32 cellular contexts compared by ENCODE assay signal in the genomic region with DNA sequence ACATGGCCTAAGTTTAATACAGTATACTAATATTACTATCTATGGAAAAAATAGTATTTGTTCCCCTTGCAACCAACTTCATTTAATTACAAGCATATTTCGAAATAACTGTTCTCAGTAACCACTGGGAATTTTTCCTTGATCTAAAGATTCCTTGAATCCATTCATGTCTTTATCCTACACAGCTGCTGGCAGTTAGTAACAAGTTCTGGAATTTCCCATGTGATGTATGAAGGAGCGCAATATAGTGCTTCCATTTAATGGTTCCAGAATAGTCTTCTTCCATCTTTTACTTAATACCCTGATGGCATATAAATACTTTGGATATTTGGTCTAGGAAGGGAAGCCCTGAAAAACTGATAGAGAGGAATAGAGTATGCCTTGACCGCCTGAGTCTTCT.
"Had no signal": no experiment of that assay in that cellular context is flagged by ENCODE, and none has a peak within 500 bp of the region (broad histone marks: within the 10 kb centered on the region; RNA-seq: fewer than 3 reads in every experiment).

No MANE protein-coding gene starts in this region.

- DNase-seq: activated B cell treated with CpG ODN at 0.5 μM for 24 hours; activated CD4-positive, alpha-beta memory T cell treated with anti-CD3 and anti-CD28 coated beads for 36 hours; activated CD4-positive, alpha-beta T cell treated with anti-CD3 and anti-CD28 coated beads, Interleukin-2, amount 10 ng/mL, durations not matched to agents 24 days and 14 days; activated CD8-positive, alpha-beta memory T cell treated with anti-CD3 and anti-CD28 coated beads, Interleukin-2, amount 10 ng/mL, durations not matched to agents 7 days and 5 days; activated CD8-positive, alpha-beta memory T cell treated with anti-CD3 and anti-CD28 coated beads, Interleukin-2, amount 50 U/mL, for 4 hours; activated CD8-positive, alpha-beta T cell treated with anti-CD3 and anti-CD28 coated beads, Interleukin-2, amount 10 ng/mL, durations not matched to agents 7 days and 5 days; activated effector memory CD4-positive, alpha-beta T cell treated with anti-CD3 and anti-CD28 coated beads, Interleukin-2, amount 50 U/mL, for 16 hours; activated naive CD4-positive, alpha-beta T cell treated with anti-CD3 and anti-CD28 coated beads for 36 hours; activated naive CD8-positive, alpha-beta T cell treated with anti-CD3 and anti-CD28 coated beads for 36 hours; activated naive CD8-positive, alpha-beta T cell treated with anti-CD3 and anti-CD28 coated beads, Interleukin-2, amount 50 U/mL, for 24 hours; activated T-cell treated with anti-CD3 and anti-CD28 coated beads, Interleukin-2, amount 50 U/mL, for 1 hour; activated T-cell treated with anti-CD3 and anti-CD28 coated beads, Interleukin-2, amount 50 U/mL, for 48 hours; central memory CD4-positive, alpha-beta T cell; cerebellar nuclear complex; colonic mucosa; effector CD8-positive, alpha-beta T cell; esophagus squamous epithelium; foreskin fibroblast; gastrocnemius medialis; T-helper 1 cell; T-helper 17 cell; T1000; WERI-Rb-1 had no signal

- H3K36me3 ChIP-seq: ascending aorta, breast epithelium, cardiac muscle cell, colonic mucosa, esophagus squamous epithelium, gastrocnemius medialis had no signal

- H3K9me3 Mint-ChIP-seq: activated B cell treated with CpG ODN at 0.5 μM for 24 hours; activated CD4-positive, alpha-beta memory T cell treated with anti-CD3 and anti-CD28 coated beads for 36 hours; activated CD4-positive, alpha-beta T cell treated with anti-CD3 and anti-CD28 coated beads, Interleukin-2, amount 10 ng/mL, durations not matched to agents 24 days and 14 days; activated naive CD4-positive, alpha-beta T cell treated with anti-CD3 and anti-CD28 coated beads for 36 hours; activated naive CD4-positive, alpha-beta T cell treated with anti-CD3 and anti-CD28 coated beads, Interleukin-2, amount 50 U/mL, for 24 hours; activated naive CD8-positive, alpha-beta T cell treated with anti-CD3 and anti-CD28 coated beads for 36 hours; activated naive CD8-positive, alpha-beta T cell treated with anti-CD3 and anti-CD28 coated beads, Interleukin-2, amount 50 U/mL, for 24 hours; activated T-helper 1 cell treated with anti-CD3 and anti-CD28 coated beads, Interleukin-12 subunit alpha, Interleukin-12 subunit beta, Interleukin-2, Interleukin-4 antibody, amounts not matched to agents 30 ng/mL and 10 ng/mL and 1 ng/mL, durations not matched to agents 14 hours and 24 hours and 36 hours; activated T-helper 2 cell treated with anti-CD3 and anti-CD28 coated beads, Interferon-gamma antibody, Interleukin-2, Interleukin-4, amounts not matched to agents 10 μg/mL and 5 μg/mL and 100 μg/mL, durations not matched to agents 14 hours and 24 hours and 36 hours; T-helper 2 cell treated with Interferon-gamma antibody and Interleukin-4, amounts not matched to agents 5 μg/mL and 100 μg/mL, for 36 hours had no signal

- H3K4me3 ChIP-seq: ascending aorta, breast epithelium, cardiac muscle cell, colonic mucosa, esophagus squamous epithelium, gastrocnemius medialis had no signal

- H3K27ac Mint-ChIP-seq: activated B cell treated with CpG ODN at 0.5 μM for 24 hours; activated CD4-positive, alpha-beta memory T cell treated with anti-CD3 and anti-CD28 coated beads for 36 hours; activated CD4-positive, alpha-beta T cell treated with anti-CD3 and anti-CD28 coated beads, Interleukin-2, amount 10 ng/mL, durations not matched to agents 24 days and 14 days; activated CD8-positive, alpha-beta memory T cell treated with anti-CD3 and anti-CD28 coated beads, Interleukin-2, amount 10 ng/mL, durations not matched to agents 7 days and 5 days; activated CD8-positive, alpha-beta T cell treated with anti-CD3 and anti-CD28 coated beads, Interleukin-2, amount 10 ng/mL, durations not matched to agents 7 days and 5 days; activated naive CD4-positive, alpha-beta T cell treated with anti-CD3 and anti-CD28 coated beads for 36 hours; activated naive CD4-positive, alpha-beta T cell treated with anti-CD3 and anti-CD28 coated beads, Interleukin-2, amount 50 U/mL, for 24 hours; activated naive CD8-positive, alpha-beta T cell treated with anti-CD3 and anti-CD28 coated beads for 36 hours; activated naive CD8-positive, alpha-beta T cell treated with anti-CD3 and anti-CD28 coated beads, Interleukin-2, amount 50 U/mL, for 24 hours; activated T-helper 1 cell treated with anti-CD3 and anti-CD28 coated beads, Interleukin-12 subunit alpha, Interleukin-12 subunit beta, Interleukin-2, Interleukin-4 antibody, amounts not matched to agents 30 ng/mL and 10 ng/mL and 1 ng/mL, durations not matched to agents 14 hours and 24 hours and 36 hours; activated T-helper 2 cell treated with anti-CD3 and anti-CD28 coated beads, Interferon-gamma antibody, Interleukin-2, Interleukin-4, amounts not matched to agents 10 μg/mL and 5 μg/mL and 100 μg/mL, durations not matched to agents 14 hours and 24 hours and 36 hours; T-helper 17 cell; T-helper 2 cell treated with Interferon-gamma antibody and Interleukin-4, amounts not matched to agents 5 μg/mL and 100 μg/mL, for 36 hours had no signal

- H3K9me3 ChIP-seq: ascending aorta, breast epithelium, colonic mucosa, esophagus squamous epithelium, gastrocnemius medialis had no signal

- H3K27me3 Mint-ChIP-seq: activated B cell treated with CpG ODN at 0.5 μM for 24 hours, brain had no signal

- H3K27ac ChIP-seq: ascending aorta, breast epithelium, cardiac muscle cell, colonic mucosa, epithelial cell of prostate, esophagus squamous epithelium, gastrocnemius medialis, WERI-Rb-1 had no signal

- H3K4me3 Mint-ChIP-seq: activated B cell treated with CpG ODN at 0.5 μM for 24 hours; activated CD4-positive, alpha-beta memory T cell treated with anti-CD3 and anti-CD28 coated beads for 36 hours; activated CD4-positive, alpha-beta T cell treated with anti-CD3 and anti-CD28 coated beads, Interleukin-2, amount 10 ng/mL, durations not matched to agents 24 days and 14 days; activated CD8-positive, alpha-beta memory T cell treated with anti-CD3 and anti-CD28 coated beads, Interleukin-2, amount 10 ng/mL, durations not matched to agents 7 days and 5 days; activated CD8-positive, alpha-beta T cell treated with anti-CD3 and anti-CD28 coated beads, Interleukin-2, amount 10 ng/mL, durations not matched to agents 7 days and 5 days; activated naive CD4-positive, alpha-beta T cell treated with anti-CD3 and anti-CD28 coated beads for 36 hours; activated naive CD4-positive, alpha-beta T cell treated with anti-CD3 and anti-CD28 coated beads, Interleukin-2, amount 50 U/mL, for 24 hours; activated naive CD8-positive, alpha-beta T cell treated with anti-CD3 and anti-CD28 coated beads for 36 hours; activated naive CD8-positive, alpha-beta T cell treated with anti-CD3 and anti-CD28 coated beads, Interleukin-2, amount 50 U/mL, for 24 hours; activated T-helper 1 cell treated with anti-CD3 and anti-CD28 coated beads, Interleukin-12 subunit alpha, Interleukin-12 subunit beta, Interleukin-2, Interleukin-4 antibody, amounts not matched to agents 30 ng/mL and 10 ng/mL and 1 ng/mL, durations not matched to agents 14 hours and 24 hours and 36 hours; brain; T-helper 17 cell; T-helper 2 cell treated with Interferon-gamma antibody and Interleukin-4, amounts not matched to agents 5 μg/mL and 100 μg/mL, for 36 hours had no signal

- H3K4me1 Mint-ChIP-seq: activated B cell treated with CpG ODN at 0.5 μM for 24 hours; activated CD4-positive, alpha-beta T cell treated with anti-CD3 and anti-CD28 coated beads, Interleukin-2, amount 10 ng/mL, durations not matched to agents 24 days and 14 days; activated CD8-positive, alpha-beta memory T cell treated with anti-CD3 and anti-CD28 coated beads, Interleukin-2, amount 10 ng/mL, durations not matched to agents 7 days and 5 days; activated naive CD4-positive, alpha-beta T cell treated with anti-CD3 and anti-CD28 coated beads, Interleukin-2, amount 50 U/mL, for 24 hours; activated naive CD8-positive, alpha-beta T cell treated with anti-CD3 and anti-CD28 coated beads for 36 hours; activated naive CD8-positive, alpha-beta T cell treated with anti-CD3 and anti-CD28 coated beads, Interleukin-2, amount 50 U/mL, for 24 hours; T-helper 17 cell had no signal

- H3K4me1 ChIP-seq: ascending aorta, breast epithelium, colonic mucosa, esophagus squamous epithelium, gastrocnemius medialis had no signal

- H3K27me3 ChIP-seq: ascending aorta, breast epithelium, cardiac muscle cell, colonic mucosa, esophagus squamous epithelium, gastrocnemius medialis had no signal

- H3K36me3 Mint-ChIP-seq: activated CD4-positive, alpha-beta memory T cell treated with anti-CD3 and anti-CD28 coated beads for 36 hours; activated CD8-positive, alpha-beta memory T cell treated with anti-CD3 and anti-CD28 coated beads, Interleukin-2, amount 10 ng/mL, durations not matched to agents 7 days and 5 days; activated naive CD8-positive, alpha-beta T cell treated with anti-CD3 and anti-CD28 coated beads for 36 hours had no signal
